Comparison of ENCODE assay signal across 11 cellular contexts in genomic region chr6:139588734-139589418, GRCh38.
DNase-seq lines count a peak whose midpoint lies in the region; ATAC-seq, FAIRE-seq and TF ChIP-seq lines count a peak whose summit lies in the region.
"Had no signal": no experiment of that assay in that cellular context is flagged by ENCODE, and none has a peak within 500 bp of the region (broad histone marks: within the 10 kb centered on the region; RNA-seq: fewer than 3 reads in every experiment).

No MANE protein-coding gene starts in this region.

- no CpG with 5 or more reads among the region's 3 CpGs for WGBS in trophoblast cell (ENCODE audit: extremely low coverage, insufficient coverage, insufficient read length)

- H3K79me2 ChIP-seq in trophoblast cell (ENCODE audit: control insufficient read depth, insufficient read depth, low read length, poor library complexity): no peaks in the 10 kb centered on the region

- H3K4ac ChIP-seq in trophoblast cell (ENCODE audit: low read depth, low read length): no peak overlapping the region

- peaks cover 40% of the 10 kb centered on the region for H3K4me1 ChIP-seq in endocrine pancreas (ENCODE audit: control insufficient read depth, insufficient read depth, low read length)
- H3K4me1 ChIP-seq in trophoblast cell (ENCODE audit: control insufficient read depth in 1 of 2, insufficient read depth in 2 of 2, low read length in 2 of 2): peaks cover 2 to 6% of the 10 kb centered on the region in 2 experiments

- no peak overlapping the region for H3K18ac ChIP-seq in trophoblast cell (ENCODE audit: low read length)

- no peak overlapping the region for H4K91ac ChIP-seq in trophoblast cell (ENCODE audit: low read depth, low read length)

- POLR2A ChIA-PET in T-cell (lab: Charles Lee): no interaction called here

- no peak overlapping the region for H3K4me2 ChIP-seq in trophoblast cell (ENCODE audit: low read length)

- H3K4me1 Mint-ChIP-seq in T-cell: peaks cover 0 to 9% (median 2%) of the 10 kb centered on the region in 3 donors
- peaks cover 0 to 2% of the 10 kb centered on the region in 2 donors for H3K4me1 Mint-ChIP-seq in natural killer cell treated with Interleukin-12 subunit alpha and Interleukin-12 subunit beta and Interleukin-15 and Interleukin-18, amount 100 ng/mL, for 72 hours (ENCODE audit: low read depth in 2 of 2)

- peak; percentile 12 for DNase-seq in DMS53 treated with DMSO at 0.1 percent for 48 hours (lab: John Stamatoyannopoulos, UW; ENCODE audit: unreplicated experiment)
- DNase-seq in NCI-H460 (ENCODE audit: extremely low read depth, low read depth): peak; percentile 20
- DNase-seq in trophoblast cell: no peak
- no peak for DNase-seq in T-cell
- DNase-seq in GM12892 (ENCODE audit: insufficient read length): no peak
- no peak for DNase-seq in GF-D8 (lab: John Stamatoyannopoulos, UW)
- DNase-seq in natural killer cell treated with Interleukin-12 subunit alpha and Interleukin-12 subunit beta and Interleukin-15 and Interleukin-18, amount 100 ng/mL, for 72 hours (ENCODE audit: low spot score): no peak
- DNase-seq: stimulated activated CD8-positive, alpha-beta memory T cell treated with anti-CD3 and anti-CD28 coated beads, Interleukin-4, amount 100 ng/mL, for 48 hours had no signal

- no peak overlapping the region for H3K27ac Mint-ChIP-seq in T-cell
- H3K27ac Mint-ChIP-seq in natural killer cell treated with Interleukin-12 subunit alpha and Interleukin-12 subunit beta and Interleukin-15 and Interleukin-18, amount 100 ng/mL, for 72 hours: no peak overlapping the region
- H3K27ac Mint-ChIP-seq: activated T-helper 2 cell treated with anti-CD3 and anti-CD28 coated beads, Interferon-gamma antibody, Interleukin-2, Interleukin-4, amounts not matched to agents 10 μg/mL and 5 μg/mL and 100 μg/mL, durations not matched to agents 14 hours and 24 hours and 36 hours; T-helper 1 cell treated with Interleukin-12 subunit alpha and Interleukin-12 subunit beta and Interleukin-4 antibody, amounts not matched to agents 30 μg/mL and 1 μg/mL, for 36 hours had no signal

- H3K9me3 ChIP-seq in endocrine pancreas (ENCODE audit: control insufficient read depth, low read length) (no peaks in the 10 kb centered on the region), trophoblast cell (ENCODE audit: insufficient read depth, low read depth, low read length) (no peaks in the 10 kb centered on the region)

- CTCF ChIA-PET in T-cell (lab: Charles Lee): no interaction called here

- H3K27me3 ChIP-seq in endocrine pancreas (ENCODE audit: control insufficient read depth, insufficient read depth, low read length) (no peaks in the 10 kb centered on the region), trophoblast cell (ENCODE audit: insufficient read depth, low read length) (no peaks in the 10 kb centered on the region)

- no peaks in the 10 kb centered on the region for H3K36me3 ChIP-seq in endocrine pancreas (ENCODE audit: control insufficient read depth, insufficient read depth, low read length)
- H3K36me3 ChIP-seq in trophoblast cell (ENCODE audit: control insufficient read depth in 1 of 2, insufficient read depth in 2 of 2, low read length in 2 of 2): no peaks in the 10 kb centered on the region

- no peak for FAIRE-seq in GM12892 (lab: Jason Lieb, UNC)

- H2BK12ac ChIP-seq in trophoblast cell (ENCODE audit: low read length): no peak overlapping the region

- H4K8ac ChIP-seq in trophoblast cell (ENCODE audit: low read depth, low read length): no peak overlapping the region

- peak overlapping the region; percentile 53 for H3K4me3 ChIP-seq in endocrine pancreas (ENCODE audit: control insufficient read depth, insufficient read depth, low read length)
- no peak overlapping the region for H3K4me3 ChIP-seq in trophoblast cell (ENCODE audit: low read depth, low read length)

- H2AFZ ChIP-seq in trophoblast cell (ENCODE audit: insufficient read depth, low read length, poor library complexity): no peak overlapping the region

- no peak for TF ChIP-seq POLR2A in GM12892 (IDR thresholded peaks at IDR 0.05; ENCODE audit: low read depth, low read length)

- ATAC-seq in T-cell (replicated peaks in 1 of 4): no peak
- ATAC-seq in natural killer cell treated with Interleukin-12 subunit alpha and Interleukin-12 subunit beta and Interleukin-15 and Interleukin-18, amount 100 ng/mL, for 72 hours: no peak

- H3K9ac ChIP-seq in endocrine pancreas (ENCODE audit: control insufficient read depth, insufficient read depth, low read length): no peak overlapping the region
- no peak overlapping the region for H3K9ac ChIP-seq in trophoblast cell (ENCODE audit: low read length)

- H3K4me3 Mint-ChIP-seq in T-cell: no peak overlapping the region
- H3K4me3 Mint-ChIP-seq in natural killer cell treated with Interleukin-12 subunit alpha and Interleukin-12 subunit beta and Interleukin-15 and Interleukin-18, amount 100 ng/mL, for 72 hours: no peak overlapping the region
- H3K4me3 Mint-ChIP-seq: T-helper 1 cell treated with Interleukin-12 subunit alpha and Interleukin-12 subunit beta and Interleukin-4 antibody, amounts not matched to agents 30 μg/mL and 1 μg/mL, for 36 hours had no signal

- no peaks in the 10 kb centered on the region for H3K36me3 Mint-ChIP-seq in T-cell
- no peaks in the 10 kb centered on the region for H3K36me3 Mint-ChIP-seq in natural killer cell treated with Interleukin-12 subunit alpha and Interleukin-12 subunit beta and Interleukin-15 and Interleukin-18, amount 100 ng/mL, for 72 hours

- H3K27ac ChIP-seq in trophoblast cell (ENCODE audit: low read depth, low read length): peak overlapping the region; percentile 60

- peaks cover 10 to 39% of the 10 kb centered on the region in 2 donors for H3K27me3 Mint-ChIP-seq in T-cell
- H3K27me3 Mint-ChIP-seq in natural killer cell treated with Interleukin-12 subunit alpha and Interleukin-12 subunit beta and Interleukin-15 and Interleukin-18, amount 100 ng/mL, for 72 hours: peaks cover 0 to 9% of the 10 kb centered on the region in 2 donors

- no peak overlapping the region for H3K14ac ChIP-seq in trophoblast cell (ENCODE audit: low read length)

- no peak overlapping the region for H2AK5ac ChIP-seq in trophoblast cell (ENCODE audit: low read length)

- no peaks in the 10 kb centered on the region for H3K9me3 Mint-ChIP-seq in T-cell
- H3K9me3 Mint-ChIP-seq in natural killer cell treated with Interleukin-12 subunit alpha and Interleukin-12 subunit beta and Interleukin-15 and Interleukin-18, amount 100 ng/mL, for 72 hours: no peaks in the 10 kb centered on the region
- H3K9me3 Mint-ChIP-seq: activated T-helper 2 cell treated with anti-CD3 and anti-CD28 coated beads, Interferon-gamma antibody, Interleukin-2, Interleukin-4, amounts not matched to agents 10 μg/mL and 5 μg/mL and 100 μg/mL, durations not matched to agents 14 hours and 24 hours and 36 hours; T-helper 1 cell treated with Interleukin-12 subunit alpha and Interleukin-12 subunit beta and Interleukin-4 antibody, amounts not matched to agents 30 μg/mL and 1 μg/mL, for 36 hours had no signal

- H3K79me1 ChIP-seq in trophoblast cell (ENCODE audit: low read length): peaks cover 6% of the 10 kb centered on the region

- no peak overlapping the region for H2BK5ac ChIP-seq in trophoblast cell (ENCODE audit: low read depth, low read length, poor library complexity)

- H2BK120ac ChIP-seq in trophoblast cell (ENCODE audit: insufficient read depth, low read length, poor library complexity): no peak overlapping the region

- H3K23ac ChIP-seq in trophoblast cell (ENCODE audit: low read length): no peak overlapping the region

- H4K12ac ChIP-seq in trophoblast cell (ENCODE audit: low read depth, low read length): no peak overlapping the region

Comparison
In these comparisons a context has a peak if more than half of its experiments do, and no peak if none do; other contexts are left out.
1. DNase-seq: peak in DMS53 treated with DMSO at 0.1 percent for 48 hours (single experiment) and NCI-H460 (single experiment); none in trophoblast cell (0 of 2), T-cell (0 of 34), GM12892 (single experiment), GF-D8 (single experiment) and natural killer cell treated with Interleukin-12 subunit alpha and Interleukin-12 subunit beta and Interleukin-15 and Interleukin-18, amount 100 ng/mL, for 72 hours (single experiment).